In the genomic region with DNA sequence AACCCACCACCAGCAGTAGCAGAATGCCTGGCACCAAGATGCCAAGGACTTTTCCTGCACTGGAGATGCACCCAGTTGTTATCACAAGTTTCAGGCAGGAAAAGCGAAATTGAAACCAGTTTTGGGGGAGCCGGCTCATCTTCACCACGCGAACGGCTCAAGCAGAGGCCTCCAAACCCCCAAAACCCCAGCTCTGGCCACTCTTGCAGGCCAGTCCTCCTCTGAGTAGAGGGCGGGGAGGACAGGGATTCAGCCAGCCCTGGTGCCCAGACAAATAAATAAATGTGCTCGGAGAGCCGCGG, we compare ENCODE assay signal across 1 cellular context.
TF ChIP-seq lines count a peak whose summit lies in the region.

No MANE protein-coding gene starts in this region.

TF ChIP-seq in HepG2, 621 proteins besides CTCF, POLR2A, EP300 and RAD21:
- TF ChIP-seq ZNF317 (CRISPR knock-in tag; IDR thresholded peaks at IDR 0.05), result no peak
- 0 out of 2 replicates have a peak, but pooled peaks have one; percentile 37 for TF ChIP-seq DNMT3B (CRISPR knock-in tag; conservative IDR thresholded peaks at IDR 0.05)
- 0 out of 2 replicates have a peak, but pooled peaks have one; percentile 24 for TF ChIP-seq SPEN (CRISPR knock-in tag; IDR thresholded peaks at IDR 0.05; ENCODE audit: low read depth)
- TF ChIP-seq SRF (IDR thresholded peaks at IDR 0.05; ENCODE audit: low read depth, low read length), result no peak
- TF ChIP-seq KLF12 (CRISPR knock-in tag; IDR thresholded peaks at IDR 0.05; ENCODE audit: borderline replicate concordance), result no peak
- TF ChIP-seq, protein P1, sequence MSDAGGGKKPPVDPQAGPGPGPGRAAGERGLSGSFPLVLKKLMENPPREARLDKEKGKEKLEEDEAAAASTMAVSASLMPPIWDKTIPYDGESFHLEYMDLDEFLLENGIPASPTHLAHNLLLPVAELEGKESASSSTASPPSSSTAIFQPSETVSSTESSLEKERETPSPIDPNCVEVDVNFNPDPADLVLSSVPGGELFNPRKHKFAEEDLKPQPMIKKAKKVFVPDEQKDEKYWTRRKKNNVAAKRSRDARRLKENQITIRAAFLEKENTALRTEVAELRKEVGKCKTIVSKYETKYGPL (CRISPR knock-in tag; IDR thresholded peaks at IDR 0.05), result no peak
- 0 out of 2 replicates have a peak, but pooled peaks have one; percentile 10 for TF ChIP-seq ZNF263 (CRISPR knock-in tag; IDR thresholded peaks at IDR 0.05)
- TF ChIP-seq, protein P2, sequence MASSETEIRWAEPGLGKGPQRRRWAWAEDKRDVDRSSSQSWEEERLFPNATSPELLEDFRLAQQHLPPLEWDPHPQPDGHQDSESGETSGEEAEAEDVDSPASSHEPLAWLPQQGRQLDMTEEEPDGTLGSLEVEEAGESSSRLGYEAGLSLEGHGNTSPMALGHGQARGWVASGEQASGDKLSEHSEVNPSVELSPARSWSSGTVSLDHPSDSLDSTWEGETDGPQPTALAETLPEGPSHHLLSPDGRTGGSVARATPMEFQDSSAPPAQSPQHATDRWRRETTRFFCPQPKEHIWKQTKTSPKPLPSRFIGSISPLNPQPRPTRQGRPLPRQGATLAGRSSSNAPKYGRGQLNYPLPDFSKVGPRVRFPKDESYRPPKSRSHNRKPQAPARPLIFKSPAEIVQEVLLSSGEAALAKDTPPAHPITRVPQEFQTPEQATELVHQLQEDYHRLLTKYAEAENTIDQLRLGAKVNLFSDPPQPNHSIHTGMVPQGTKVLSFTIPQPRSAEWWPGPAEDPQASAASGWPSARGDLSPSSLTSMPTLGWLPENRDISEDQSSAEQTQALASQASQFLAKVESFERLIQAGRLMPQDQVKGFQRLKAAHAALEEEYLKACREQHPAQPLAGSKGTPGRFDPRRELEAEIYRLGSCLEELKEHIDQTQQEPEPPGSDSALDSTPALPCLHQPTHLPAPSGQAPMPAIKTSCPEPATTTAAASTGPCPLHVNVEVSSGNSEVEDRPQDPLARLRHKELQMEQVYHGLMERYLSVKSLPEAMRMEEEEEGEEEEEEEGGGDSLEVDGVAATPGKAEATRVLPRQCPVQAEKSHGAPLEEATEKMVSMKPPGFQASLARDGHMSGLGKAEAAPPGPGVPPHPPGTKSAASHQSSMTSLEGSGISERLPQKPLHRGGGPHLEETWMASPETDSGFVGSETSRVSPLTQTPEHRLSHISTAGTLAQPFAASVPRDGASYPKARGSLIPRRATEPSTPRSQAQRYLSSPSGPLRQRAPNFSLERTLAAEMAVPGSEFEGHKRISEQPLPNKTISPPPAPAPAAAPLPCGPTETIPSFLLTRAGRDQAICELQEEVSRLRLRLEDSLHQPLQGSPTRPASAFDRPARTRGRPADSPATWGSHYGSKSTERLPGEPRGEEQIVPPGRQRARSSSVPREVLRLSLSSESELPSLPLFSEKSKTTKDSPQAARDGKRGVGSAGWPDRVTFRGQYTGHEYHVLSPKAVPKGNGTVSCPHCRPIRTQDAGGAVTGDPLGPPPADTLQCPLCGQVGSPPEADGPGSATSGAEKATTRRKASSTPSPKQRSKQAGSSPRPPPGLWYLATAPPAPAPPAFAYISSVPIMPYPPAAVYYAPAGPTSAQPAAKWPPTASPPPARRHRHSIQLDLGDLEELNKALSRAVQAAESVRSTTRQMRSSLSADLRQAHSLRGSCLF (CRISPR knock-in tag; IDR thresholded peaks at IDR 0.05; ENCODE audit: borderline replicate concordance), result no peak
- 0 out of 2 replicates have a peak, but pooled peaks have one; percentile 17 for TF ChIP-seq TGIF2 (CRISPR knock-in tag; IDR thresholded peaks at IDR 0.05)
- TF ChIP-seq, protein P3, sequence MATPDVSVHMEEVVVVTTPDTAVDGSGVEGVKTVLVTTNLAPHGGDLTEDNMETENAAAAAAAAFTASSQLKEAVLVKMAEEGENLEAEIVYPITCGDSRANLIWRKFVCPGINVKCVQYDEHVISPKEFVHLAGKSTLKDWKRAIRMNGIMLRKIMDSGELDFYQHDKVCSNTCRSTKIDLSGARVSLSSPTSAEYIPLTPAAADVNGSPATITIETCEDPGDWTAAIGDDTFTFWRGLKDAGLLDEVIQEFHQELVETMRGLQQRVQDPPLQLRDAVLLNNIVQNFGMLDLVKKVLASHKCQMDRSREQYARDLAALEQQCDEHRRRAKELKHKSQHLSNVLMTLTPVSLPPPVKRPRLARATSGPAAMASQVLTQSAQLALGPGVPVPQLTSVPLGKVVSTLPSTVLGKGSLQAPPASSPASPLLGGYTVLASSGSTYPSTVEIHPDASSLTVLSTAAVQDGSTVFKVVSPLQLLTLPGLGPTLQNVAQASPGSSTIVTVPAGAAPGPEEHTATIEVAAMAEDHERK (CRISPR knock-in tag; IDR thresholded peaks at IDR 0.05; ENCODE audit: low read depth), result no peak
- no peak for TF ChIP-seq XRCC5 (optimal IDR thresholded peaks at IDR 0.05; ENCODE audit: low read length)
- 0 out of 2 replicates have a peak, but pooled peaks have one; percentile 5 for TF ChIP-seq ZFY (CRISPR knock-in tag; IDR thresholded peaks at IDR 0.05)
- TF ChIP-seq, protein P4, sequence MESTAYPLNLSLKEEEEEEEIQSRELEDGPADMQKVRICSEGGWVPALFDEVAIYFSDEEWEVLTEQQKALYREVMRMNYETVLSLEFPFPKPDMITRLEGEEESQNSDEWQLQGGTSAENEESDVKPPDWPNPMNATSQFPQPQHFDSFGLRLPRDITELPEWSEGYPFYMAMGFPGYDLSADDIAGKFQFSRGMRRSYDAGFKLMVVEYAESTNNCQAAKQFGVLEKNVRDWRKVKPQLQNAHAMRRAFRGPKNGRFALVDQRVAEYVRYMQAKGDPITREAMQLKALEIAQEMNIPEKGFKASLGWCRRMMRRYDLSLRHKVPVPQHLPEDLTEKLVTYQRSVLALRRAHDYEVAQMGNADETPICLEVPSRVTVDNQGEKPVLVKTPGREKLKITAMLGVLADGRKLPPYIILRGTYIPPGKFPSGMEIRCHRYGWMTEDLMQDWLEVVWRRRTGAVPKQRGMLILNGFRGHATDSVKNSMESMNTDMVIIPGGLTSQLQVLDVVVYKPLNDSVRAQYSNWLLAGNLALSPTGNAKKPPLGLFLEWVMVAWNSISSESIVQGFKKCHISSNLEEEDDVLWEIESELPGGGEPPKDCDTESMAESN (CRISPR knock-in tag; conservative IDR thresholded peaks at IDR 0.05), result 0 out of 2 replicates have a peak, but pooled peaks have one; percentile 5
- no peak for TF ChIP-seq KLF13 (CRISPR knock-in tag; IDR thresholded peaks at IDR 0.05)
- TF ChIP-seq, protein P5, sequence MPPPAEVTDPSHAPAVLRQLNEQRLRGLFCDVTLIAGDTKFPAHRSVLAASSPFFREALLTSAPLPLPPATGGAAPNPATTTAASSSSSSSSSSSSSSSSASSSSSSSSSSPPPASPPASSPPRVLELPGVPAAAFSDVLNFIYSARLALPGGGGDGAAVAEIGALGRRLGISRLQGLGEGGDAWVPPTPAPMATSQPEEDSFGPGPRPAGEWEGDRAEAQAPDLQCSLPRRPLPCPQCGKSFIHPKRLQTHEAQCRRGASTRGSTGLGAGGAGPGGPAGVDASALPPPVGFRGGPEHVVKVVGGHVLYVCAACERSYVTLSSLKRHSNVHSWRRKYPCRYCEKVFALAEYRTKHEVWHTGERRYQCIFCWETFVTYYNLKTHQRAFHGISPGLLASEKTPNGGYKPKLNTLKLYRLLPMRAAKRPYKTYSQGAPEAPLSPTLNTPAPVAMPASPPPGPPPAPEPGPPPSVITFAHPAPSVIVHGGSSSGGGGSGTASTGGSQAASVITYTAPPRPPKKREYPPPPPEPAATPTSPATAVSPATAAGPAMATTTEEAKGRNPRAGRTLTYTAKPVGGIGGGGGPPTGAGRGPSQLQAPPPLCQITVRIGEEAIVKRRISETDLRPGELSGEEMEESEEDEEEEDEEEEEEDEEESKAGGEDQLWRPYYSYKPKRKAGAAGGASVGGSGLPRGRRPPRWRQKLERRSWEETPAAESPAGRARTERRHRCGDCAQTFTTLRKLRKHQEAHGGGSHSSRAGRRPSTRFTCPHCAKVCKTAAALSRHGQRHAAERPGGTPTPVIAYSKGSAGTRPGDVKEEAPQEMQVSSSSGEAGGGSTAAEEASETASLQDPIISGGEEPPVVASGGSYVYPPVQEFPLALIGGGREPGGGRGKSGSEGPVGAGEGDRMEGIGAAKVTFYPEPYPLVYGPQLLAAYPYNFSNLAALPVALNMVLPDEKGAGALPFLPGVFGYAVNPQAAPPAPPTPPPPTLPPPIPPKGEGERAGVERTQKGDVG (CRISPR knock-in tag; IDR thresholded peaks at IDR 0.05; ENCODE audit: borderline replicate concordance), result no peak
- TF ChIP-seq, protein P6, sequence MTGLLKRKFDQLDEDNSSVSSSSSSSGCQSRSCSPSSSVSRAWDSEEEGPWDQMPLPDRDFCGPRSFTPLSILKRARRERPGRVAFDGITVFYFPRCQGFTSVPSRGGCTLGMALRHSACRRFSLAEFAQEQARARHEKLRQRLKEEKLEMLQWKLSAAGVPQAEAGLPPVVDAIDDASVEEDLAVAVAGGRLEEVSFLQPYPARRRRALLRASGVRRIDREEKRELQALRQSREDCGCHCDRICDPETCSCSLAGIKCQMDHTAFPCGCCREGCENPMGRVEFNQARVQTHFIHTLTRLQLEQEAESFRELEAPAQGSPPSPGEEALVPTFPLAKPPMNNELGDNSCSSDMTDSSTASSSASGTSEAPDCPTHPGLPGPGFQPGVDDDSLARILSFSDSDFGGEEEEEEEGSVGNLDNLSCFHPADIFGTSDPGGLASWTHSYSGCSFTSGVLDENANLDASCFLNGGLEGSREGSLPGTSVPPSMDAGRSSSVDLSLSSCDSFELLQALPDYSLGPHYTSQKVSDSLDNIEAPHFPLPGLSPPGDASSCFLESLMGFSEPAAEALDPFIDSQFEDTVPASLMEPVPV (CRISPR knock-in tag; IDR thresholded peaks at IDR 0.05), result 0 out of 2 replicates have a peak, but pooled peaks have one; percentile 4
TF ChIP-seq in HepG2: peak in this region for 7.
